2 cellular contexts compared by ENCODE assay signal in genomic region chr12:96526110-96526509, GRCh38.
TF ChIP-seq lines count a peak whose summit lies in the region.

No MANE protein-coding gene starts in this region.

TF ChIP-seq in GM12891, 5 proteins besides CTCF, POLR2A, EP300 and RAD21:
- TF ChIP-seq TAF1 (IDR thresholded peaks at IDR 0.05; ENCODE audit: low read depth, low read length): no peak
- TF ChIP-seq POU2F2 (IDR thresholded peaks at IDR 0.05; ENCODE audit: low read depth, low read length): no peak
- TF ChIP-seq POLR2AphosphoS5 (IDR thresholded peaks at IDR 0.05; ENCODE audit: low read depth, low read length): no peak
- no peak for TF ChIP-seq SPI1 (IDR thresholded peaks at IDR 0.05; ENCODE audit: low read depth, low read length)
- TF ChIP-seq PAX5 (IDR thresholded peaks at IDR 0.05; ENCODE audit: insufficient read depth, low read length, severe bottlenecking): no peak

TF ChIP-seq in endothelial cell of umbilical vein, 7 proteins besides CTCF, POLR2A, EP300 and RAD21:
- TF ChIP-seq JUN (IDR thresholded peaks at IDR 0.05; ENCODE audit: borderline replicate concordance, insufficient read depth, insufficient read length, low read depth) (no peak), FOS (IDR thresholded peaks at IDR 0.05; ENCODE audit: borderline replicate concordance, insufficient read depth, low read length) (peak; percentile 15), MYC (IDR thresholded peaks at IDR 0.05; ENCODE audit: low read depth, low read length) (no peak)
TF ChIP-seq in endothelial cell of umbilical vein: peak in this region for 1.
